ENCODE assay signal across 19 cellular contexts in genomic region chr16:56549744-56550385, GRCh38. TPM values are rescaled to one million over a fixed set of nuclear protein-coding genes. Genes with fewer than 3 reads are reported as not detected.
DNase-seq lines count a peak whose midpoint lies in the region; ATAC-seq and TF ChIP-seq lines count a peak whose summit lies in the region.
"Had no signal": no experiment of that assay in that cellular context is flagged by ENCODE, and none has a peak within 500 bp of the region (broad histone marks: within the 10 kb centered on the region; RNA-seq: fewer than 3 reads in every experiment).

No MANE protein-coding gene starts in this region.

- no peaks in the 10 kb centered on the region for H3K9me3 Mint-ChIP-seq in activated naive CD4-positive, alpha-beta T cell treated with anti-CD3 and anti-CD28 coated beads for 36 hours
- H3K9me3 Mint-ChIP-seq in activated naive CD4-positive, alpha-beta T cell treated with anti-CD3 and anti-CD28 coated beads, Interleukin-2, amount 10 ng/mL, durations not matched to agents 7 days and 5 days = no peaks in the 10 kb centered on the region
- H3K9me3 Mint-ChIP-seq: activated B cell treated with CpG ODN at 0.5 μM for 24 hours had no signal

- H3K4me3 ChIP-seq in neuronal stem cell (ENCODE audit: low read length in 2 of 2) (no peak overlapping the region), ascending aorta (no peak overlapping the region)
- H3K4me3 ChIP-seq: gastroesophageal sphincter, spleen, thoracic aorta had no signal

- peak; percentile 47 for ATAC-seq in esophagus mucosa
- peak; percentile 88 for ATAC-seq in stimulated activated naive CD8-positive, alpha-beta T cell treated with anti-CD3 and anti-CD28 coated beads, Interleukin-15, Interleukin-2, amounts not matched to agents 100 U/mL and 50 U/mL, for 24 hours
- no peak for ATAC-seq in HG02885 (IDR thresholded peaks at IDR 0.05; ENCODE audit: poor library complexity, unreplicated experiment)
- ATAC-seq: gastroesophageal sphincter had no signal

- H3K9ac ChIP-seq in neuronal stem cell (ENCODE audit: low read depth, low read length, poor library complexity) = no peak overlapping the region
- H3K9ac ChIP-seq: parathyroid adenoma had no signal

- no peak overlapping the region for H3K4ac ChIP-seq in neuronal stem cell (ENCODE audit: low read length)

- no CpG with 5 or more reads among the region's 5 CpGs for WGBS in neuronal stem cell (ENCODE audit: extremely low coverage in 2 of 2, insufficient read length in 2 of 2, insufficient replicate concordance in 1 of 2), 2 donors

- no peak overlapping the region for H4K91ac ChIP-seq in neuronal stem cell (ENCODE audit: low read depth, low read length, poor library complexity)

- CTCF ChIA-PET in activated naive CD4-positive, alpha-beta T cell treated with anti-CD3 and anti-CD28 coated beads for 36 hours (lab: Charles Lee) = interaction anchor here (2.1 kb wide), 1 partner anchor 152 kb away, joined by 8 read pairs; no protein-coding TSS in a partner anchor
- CTCF ChIA-PET in activated naive CD4-positive, alpha-beta T cell treated with anti-CD3 and anti-CD28 coated beads, Interleukin-2, amount 10 ng/mL, durations not matched to agents 7 days and 5 days (lab: Charles Lee) = no interaction called here

- no peak overlapping the region for H3K4me3 Mint-ChIP-seq in activated naive CD4-positive, alpha-beta T cell treated with anti-CD3 and anti-CD28 coated beads for 36 hours
- H3K4me3 Mint-ChIP-seq in activated naive CD4-positive, alpha-beta T cell treated with anti-CD3 and anti-CD28 coated beads, Interleukin-2, amount 10 ng/mL, durations not matched to agents 7 days and 5 days = no peak overlapping the region
- H3K4me3 Mint-ChIP-seq: activated B cell treated with CpG ODN at 0.5 μM for 24 hours had no signal

- H2AFZ ChIP-seq in neuronal stem cell (ENCODE audit: low read length) = no peak overlapping the region
- H2AFZ ChIP-seq: parathyroid adenoma had no signal

- H2BK12ac ChIP-seq in neuronal stem cell (ENCODE audit: low read length) = no peak overlapping the region

- no peak overlapping the region for H3K27ac Mint-ChIP-seq in activated naive CD4-positive, alpha-beta T cell treated with anti-CD3 and anti-CD28 coated beads for 36 hours
- no peak overlapping the region for H3K27ac Mint-ChIP-seq in activated naive CD4-positive, alpha-beta T cell treated with anti-CD3 and anti-CD28 coated beads, Interleukin-2, amount 10 ng/mL, durations not matched to agents 7 days and 5 days
- H3K27ac Mint-ChIP-seq: activated B cell treated with CpG ODN at 0.5 μM for 24 hours had no signal

- H3K27me3 Mint-ChIP-seq in activated naive CD4-positive, alpha-beta T cell treated with anti-CD3 and anti-CD28 coated beads for 36 hours (ENCODE audit: low read depth) = peaks cover 2% of the 10 kb centered on the region
- H3K27me3 Mint-ChIP-seq in activated naive CD4-positive, alpha-beta T cell treated with anti-CD3 and anti-CD28 coated beads, Interleukin-2, amount 10 ng/mL, durations not matched to agents 7 days and 5 days = peaks cover 67% of the 10 kb centered on the region

- intact Hi-C loops in activated naive CD4-positive, alpha-beta T cell treated with anti-CD3 and anti-CD28 coated beads for 36 hours (cut with micrococcal nuclease) = no loop called here
- intact Hi-C loops in ascending aorta (cut with DNase I) = no loop called here

- no peaks in the 10 kb centered on the region for H3K36me3 Mint-ChIP-seq in activated naive CD4-positive, alpha-beta T cell treated with anti-CD3 and anti-CD28 coated beads for 36 hours (ENCODE audit: low read depth)
- H3K36me3 Mint-ChIP-seq in activated naive CD4-positive, alpha-beta T cell treated with anti-CD3 and anti-CD28 coated beads, Interleukin-2, amount 10 ng/mL, durations not matched to agents 7 days and 5 days = no peaks in the 10 kb centered on the region

- H3K79me1 ChIP-seq in neuronal stem cell (ENCODE audit: low read depth, low read length) = no peaks in the 10 kb centered on the region

- peak; percentile 30 for DNase-seq in activated naive CD4-positive, alpha-beta T cell treated with anti-CD3 and anti-CD28 coated beads for 36 hours
- no peak for DNase-seq in activated naive CD4-positive, alpha-beta T cell treated with anti-CD3 and anti-CD28 coated beads, Interleukin-2, amount 10 ng/mL, durations not matched to agents 7 days and 5 days
- DNase-seq in SW480 (ENCODE audit: low spot score) (peak; percentile 16), neuronal stem cell (ENCODE audit: low spot score) (no peak), ascending aorta (ENCODE audit: low spot score in 2 of 2) (no peak)
- DNase-seq in stimulated activated naive CD8-positive, alpha-beta T cell treated with anti-CD3 and anti-CD28 coated beads, Interleukin-15, Interleukin-2, amounts not matched to agents 100 U/mL and 50 U/mL, for 24 hours = peak; percentile 9
- DNase-seq: activated B cell treated with CpG ODN at 0.5 μM for 24 hours; brain microvascular endothelial cell; effector CD4-positive, alpha-beta T cell; HCEC 1CT; NCI-H1417; spleen; T-helper 1 cell had no signal

- H3K4me2 ChIP-seq in neuronal stem cell (ENCODE audit: insufficient read depth, low read length, poor library complexity, severe bottlenecking) = no peak overlapping the region

- TF ChIP-seq CTCF in ascending aorta (IDR thresholded peaks at IDR 0.05) = no peak

- H3K27me3 ChIP-seq in neuronal stem cell (ENCODE audit: control insufficient read depth in 3 of 3, insufficient read depth in 3 of 3, low read depth in 1 of 3, low read length in 3 of 3) (peaks cover 0 to under 1% (median 0%) of the 10 kb centered on the region in 3 experiments), ascending aorta (no peaks in the 10 kb centered on the region)

- no peak overlapping the region for H4K8ac ChIP-seq in neuronal stem cell (ENCODE audit: low read depth, low read length)

- no peak overlapping the region for H2BK15ac ChIP-seq in neuronal stem cell (ENCODE audit: low read length)

- H2BK120ac ChIP-seq in neuronal stem cell (ENCODE audit: low read depth, low read length) = no peak overlapping the region

- H3K4me1 ChIP-seq in neuronal stem cell (ENCODE audit: control insufficient read depth in 2 of 2, insufficient read depth in 1 of 2, low read depth in 1 of 2, low read length in 2 of 2) (peaks cover 11 to 19% of the 10 kb centered on the region in 2 donors), ascending aorta (no peaks in the 10 kb centered on the region)

- no peak overlapping the region for H3K14ac ChIP-seq in neuronal stem cell (ENCODE audit: low read length)

- H3K4me1 Mint-ChIP-seq in activated naive CD4-positive, alpha-beta T cell treated with anti-CD3 and anti-CD28 coated beads for 36 hours (ENCODE audit: low read depth) = peaks cover 17% of the 10 kb centered on the region
- peaks cover 20% of the 10 kb centered on the region for H3K4me1 Mint-ChIP-seq in activated naive CD4-positive, alpha-beta T cell treated with anti-CD3 and anti-CD28 coated beads, Interleukin-2, amount 10 ng/mL, durations not matched to agents 7 days and 5 days

- H2AK5ac ChIP-seq in neuronal stem cell (ENCODE audit: low read depth, low read length) = no peak overlapping the region

- no peak overlapping the region for H3K23ac ChIP-seq in neuronal stem cell (ENCODE audit: low read depth, low read length, poor library complexity)

- H3K27ac ChIP-seq in neuronal stem cell (replicated peaks; ENCODE audit: low read length) (no peak overlapping the region), ascending aorta (no peak overlapping the region)
- H3K27ac ChIP-seq: brain microvascular endothelial cell, parathyroid adenoma, spleen, thoracic aorta had no signal

- H3K9me3 ChIP-seq in neuronal stem cell (replicated peaks in 1 of 2; ENCODE audit: control insufficient read depth in 2 of 2, insufficient read depth in 1 of 2, low read depth in 1 of 2, low read length in 2 of 2) = no peaks in the 10 kb centered on the region
- H3K9me3 ChIP-seq in ascending aorta = no peaks in the 10 kb centered on the region
- H3K9me3 ChIP-seq: gastroesophageal sphincter, spleen, thoracic aorta had no signal

- no peak overlapping the region for H3K18ac ChIP-seq in neuronal stem cell (ENCODE audit: low read length)

- no peak overlapping the region for H2BK5ac ChIP-seq in neuronal stem cell (ENCODE audit: low read length)

- no peaks in the 10 kb centered on the region for H3K36me3 ChIP-seq in neuronal stem cell (replicated peaks in 1 of 2; ENCODE audit: control insufficient read depth in 2 of 2, insufficient read depth in 2 of 2, low read length in 2 of 2)
- H3K36me3 ChIP-seq in ascending aorta = no peaks in the 10 kb centered on the region
- H3K36me3 ChIP-seq: brain microvascular endothelial cell, gastroesophageal sphincter, spleen, thoracic aorta had no signal

RNA-seq across cellular contexts. Expression of gene MT4, which starts 15.0 kb away (rescaled TPM):
- total RNA-seq in activated naive CD4-positive, alpha-beta T cell treated with anti-CD3 and anti-CD28 coated beads for 36 hours = not detected
- 8.4 TPM for total RNA-seq in esophagus mucosa
- not detected for polyA plus RNA-seq in neuronal stem cell (2013, experiment 1 of 2)
- polyA plus RNA-seq in neuronal stem cell (2013, experiment 2 of 2) = not detected
- total RNA-seq in ascending aorta = not detected
- total RNA-seq: activated B cell treated with CpG ODN at 0.5 μM for 24 hours, gastroesophageal sphincter, spleen, thoracic aorta had no signal
- polyA plus RNA-seq: AG04450, spleen had no signal

RNA-seq across cellular contexts. Expression of gene BBS2, which starts 30.0 kb away (rescaled TPM):
- total RNA-seq in activated naive CD4-positive, alpha-beta T cell treated with anti-CD3 and anti-CD28 coated beads for 36 hours = 10 to 100 TPM; 18.0 to 19.2 TPM
- total RNA-seq in esophagus mucosa = 35.3 TPM
- 38.4 TPM for polyA plus RNA-seq in neuronal stem cell (2013, experiment 1 of 2)
- polyA plus RNA-seq in neuronal stem cell (2013, experiment 2 of 2) = 38.3 TPM
- total RNA-seq in ascending aorta = 29.4 TPM

RNA-seq across cellular contexts. Expression of gene MT3, which starts 39.5 kb away (rescaled TPM):
- 1 to 10 TPM in 1 of 2 experiments, under 1 TPM in 1; 0.64 to 1.6 TPM for total RNA-seq in activated naive CD4-positive, alpha-beta T cell treated with anti-CD3 and anti-CD28 coated beads for 36 hours
- not detected for total RNA-seq in esophagus mucosa
- polyA plus RNA-seq in neuronal stem cell (2013, experiment 1 of 2) = not detected
- not detected for polyA plus RNA-seq in neuronal stem cell (2013, experiment 2 of 2)
- total RNA-seq in ascending aorta = not detected
- total RNA-seq: activated B cell treated with CpG ODN at 0.5 μM for 24 hours, thoracic aorta had no signal
- polyA plus RNA-seq: AG04450 had no signal

RNA-seq across cellular contexts. Expression of gene MT2A, which starts 58.5 kb away (rescaled TPM):
- 100 to 1,000 TPM in 1 of 2 experiments, 10 to 100 TPM in 1; 95.7 to 130 TPM for total RNA-seq in activated naive CD4-positive, alpha-beta T cell treated with anti-CD3 and anti-CD28 coated beads for 36 hours
- total RNA-seq in esophagus mucosa = 220 TPM
- polyA plus RNA-seq in neuronal stem cell (2013, experiment 1 of 2) = 3.5 TPM
- polyA plus RNA-seq in neuronal stem cell (2013, experiment 2 of 2) = 3.5 TPM
- total RNA-seq in ascending aorta = 602 TPM

Comparison
In these comparisons a context has a peak if more than half of its experiments do, and no peak if none do; other contexts are left out.
1. DNase-seq: peak in activated naive CD4-positive, alpha-beta T cell treated with anti-CD3 and anti-CD28 coated beads for 36 hours (single experiment), SW480 (single experiment) and stimulated activated naive CD8-positive, alpha-beta T cell treated with anti-CD3 and anti-CD28 coated beads, Interleukin-15, Interleukin-2, amounts not matched to agents 100 U/mL and 50 U/mL, for 24 hours (single experiment); none in activated naive CD4-positive, alpha-beta T cell treated with anti-CD3 and anti-CD28 coated beads, Interleukin-2, amount 10 ng/mL, durations not matched to agents 7 days and 5 days (single experiment), neuronal stem cell (single experiment) and ascending aorta (0 of 2).